18 cellular contexts compared by ENCODE assay signal in genomic region chr7:69656077-69656476, GRCh38.
"Had no signal": no experiment of that assay in that cellular context is flagged by ENCODE, and none has a peak within 500 bp of the region (broad histone marks: within the 10 kb centered on the region; RNA-seq: fewer than 3 reads in every experiment).

No MANE protein-coding gene starts in this region.

- H3K27ac ChIP-seq: coronary artery, neutrophil, pancreas, suprapubic skin had no signal

- H3K4me3 ChIP-seq: coronary artery, pancreas, suprapubic skin, tibial nerve had no signal

- ATAC-seq: activated CD4-positive, CD25-positive, alpha-beta regulatory T cell treated with anti-CD3 and anti-CD28 coated beads, Interleukin-2, amount 50 U/mL, for 24 hours; activated T-cell treated with anti-CD3 and anti-CD28 coated beads, Interleukin-2, amount 50 U/mL, for 72 hours; stimulated activated naive CD8-positive, alpha-beta T cell treated with anti-CD3 and anti-CD28 coated beads, Interleukin-15, amount 100 ng/mL, for 72 hours had no signal

- H3K36me3 ChIP-seq: neutrophil, pancreas, suprapubic skin, tibial nerve had no signal

- DNase-seq: activated CD4-positive, alpha-beta memory T cell treated with anti-CD3 and anti-CD28 coated beads, Interleukin-2, amount 10 ng/mL, durations not matched to agents 7 days and 5 days; activated CD4-positive, alpha-beta T cell treated with anti-CD3 and anti-CD28 coated beads, Interleukin-2, amount 10 ng/mL, durations not matched to agents 24 days and 14 days; activated effector memory CD4-positive, alpha-beta T cell treated with Interleukin-2 at 50 U/mL for 16 hours; activated naive CD4-positive, alpha-beta T cell treated with anti-CD3 and anti-CD28 coated beads for 36 hours; activated naive CD8-positive, alpha-beta T cell treated with anti-CD3 and anti-CD28 coated beads, Interleukin-2, amount 10 ng/mL, durations not matched to agents 7 days and 5 days; activated T-cell treated with anti-CD3 and anti-CD28 coated beads, Interleukin-2, amount 50 U/mL, for 72 hours; cerebellar nuclear complex; foreskin fibroblast; kidney; pancreas; right cardiac atrium; stimulated activated CD4-positive, alpha-beta T cell treated with anti-CD3 and anti-CD28 coated beads, Interleukin-12 subunit alpha, Interleukin-12 subunit beta, amount 100 ng/mL, for 4 hours; stimulated activated naive CD8-positive, alpha-beta T cell treated with anti-CD3 and anti-CD28 coated beads, Interleukin-15, amount 100 ng/mL, for 72 hours had no signal

- H3K27me3 ChIP-seq: neutrophil, pancreas, suprapubic skin, tibial nerve had no signal

- H3K9me3 ChIP-seq: neutrophil, pancreas, suprapubic skin, tibial nerve had no signal
